Comparison of ENCODE assay signal across 17 cellular contexts in genomic region chrX:121151293-121151692, GRCh38.
DNase-seq lines count a peak whose midpoint lies in the region; ATAC-seq, FAIRE-seq and TF ChIP-seq lines count a peak whose summit lies in the region.
"Had no signal": no experiment of that assay in that cellular context is flagged by ENCODE, and none has a peak within 500 bp of the region (broad histone marks: within the 10 kb centered on the region; RNA-seq: fewer than 3 reads in every experiment).

No MANE protein-coding gene starts in this region.

- TF ChIP-seq CTCF in pancreas (IDR thresholded peaks at IDR 0.05): no peak

- H3K27me3 ChIP-seq in pancreas: no peaks in the 10 kb centered on the region
- H3K27me3 ChIP-seq: BE2C, body of pancreas, sigmoid colon had no signal

- ATAC-seq in GM18873 (IDR thresholded peaks at IDR 0.05; ENCODE audit: low FRiP score, unreplicated experiment) (peak; percentile 46), GM21619 (IDR thresholded peaks at IDR 0.05; ENCODE audit: unreplicated experiment) (peak; percentile 66), HG03066 (IDR thresholded peaks at IDR 0.05; ENCODE audit: low read depth, unreplicated experiment) (peak; percentile 86), pancreas (no peak)
- ATAC-seq in stimulated activated naive CD8-positive, alpha-beta T cell treated with anti-CD3 and anti-CD28 coated beads, Interleukin-15, Interleukin-2, amounts not matched to agents 100 U/mL and 50 U/mL, for 24 hours: no peak
- ATAC-seq: body of pancreas; lower lobe of right lung; naive thymus-derived CD8-positive, alpha-beta T cell; stimulated activated naive B cell treated with anti-CD40 and anti-IgM and Interleukin-4, amounts not matched to agents 10 μg/mL and 1 μg/mL and 100 μg/mL, for 72 hours had no signal

- no peak overlapping the region for H3K4me3 ChIP-seq in pancreas
- H3K4me3 ChIP-seq: body of pancreas, lower lobe of right lung, sigmoid colon had no signal

- FAIRE-seq in pancreas (lab: Jason Lieb, UNC): no peak

- no peaks in the 10 kb centered on the region for H3K9me3 ChIP-seq in pancreas
- H3K9me3 ChIP-seq: BE2C, body of pancreas, lower lobe of right lung, sigmoid colon had no signal

- H3K36me3 ChIP-seq in pancreas: no peaks in the 10 kb centered on the region
- H3K36me3 ChIP-seq: BE2C, lower lobe of right lung, sigmoid colon had no signal

- 67 to 70% methylated on average over 4 of the region's 4 CpGs for WGBS in pancreas, 2 donors

- DNase-seq in OCI-M1 (lab: John Stamatoyannopoulos, UW): peak; percentile 60
- DNase-seq in pancreas: no peak
- DNase-seq in DMS79 (lab: John Stamatoyannopoulos, UW): no peak
- DNase-seq in stimulated activated naive CD8-positive, alpha-beta T cell treated with anti-CD3 and anti-CD28 coated beads, Interleukin-15, Interleukin-2, amounts not matched to agents 100 U/mL and 50 U/mL, for 24 hours: no peak
- no peak for DNase-seq in activated CD4-positive, alpha-beta T cell treated with anti-CD3 and anti-CD28 coated beads for 1 hour
- DNase-seq: activated CD8-positive, alpha-beta memory T cell treated with anti-CD3 and anti-CD28 coated beads for 24 hours; BE2C; body of pancreas; DMS 273 treated with DMSO at 0.1 percent for 48 hours; lower lobe of right lung; naive thymus-derived CD8-positive, alpha-beta T cell; NCI-H1105; sigmoid colon; stimulated activated naive B cell treated with anti-CD40 and anti-IgM and Interleukin-4, amounts not matched to agents 10 μg/mL and 1 μg/mL and 100 μg/mL, for 72 hours had no signal

- intact Hi-C loops in pancreas (cut with DNase I): no loop called here

- H3K27ac ChIP-seq in pancreas: no peak overlapping the region
- H3K27ac ChIP-seq: body of pancreas, lower lobe of right lung, sigmoid colon had no signal

- H3K4me1 ChIP-seq in pancreas: no peaks in the 10 kb centered on the region
- H3K4me1 ChIP-seq: BE2C, body of pancreas, lower lobe of right lung, sigmoid colon had no signal

Comparison
In these comparisons a context has a peak if more than half of its experiments do, and no peak if none do; other contexts are left out.
1. ATAC-seq: peak in GM18873 (single experiment), GM21619 (single experiment) and HG03066 (single experiment); none in pancreas (0 of 4) and stimulated activated naive CD8-positive, alpha-beta T cell treated with anti-CD3 and anti-CD28 coated beads, Interleukin-15, Interleukin-2, amounts not matched to agents 100 U/mL and 50 U/mL, for 24 hours (single experiment).